In genomic region chr7:98240961-98241673, GRCh38 we compare ENCODE assay signal across 8 cellular contexts. TPM values are rescaled to one million over a fixed set of nuclear protein-coding genes. Genes with fewer than 3 reads are reported as not detected.
A peak's percentile ranks its signal among the peaks of the same experiment; 100 is the strongest.
DNase-seq lines count a peak whose midpoint lies in the region; ATAC-seq and TF ChIP-seq lines count a peak whose summit lies in the region.

No MANE protein-coding gene starts in this region.

- H3K4me3 ChIP-seq in dorsolateral prefrontal cortex, result no peak overlapping the region
- no peak overlapping the region for H3K4me3 ChIP-seq in mucosa of descending colon

- intact Hi-C loops in dorsolateral prefrontal cortex (cut with DNase I) (loop anchor here in 1 of 2 donors (10.0 kb wide), 3 partner anchors 66 to 216 kb away; partner anchors contain the start of gene LMTK2), mucosa of descending colon (cut with DNase I, micrococcal nuclease) (no loop called here)

- H3K9me3 ChIP-seq in mucosa of descending colon, result no peaks in the 10 kb centered on the region

- H3K4me1 ChIP-seq in mucosa of descending colon (ENCODE audit: low read depth), result no peaks in the 10 kb centered on the region

- ATAC-seq in mucosa of descending colon, result peak; percentile 73

- DNase-seq in NCI-H1092 treated with DMSO at 0.1 percent for 48 hours (lab: John Stamatoyannopoulos, UW) (peak; percentile 9), NCI-H1092 (lab: John Stamatoyannopoulos, UW) (no peak), H4 (ENCODE audit: low spot score) (peak; percentile 44), RPMI7951 (ENCODE audit: low read depth) (peak; percentile 11), dorsolateral prefrontal cortex (peak in 7 of 10 donors; percentile 24 to 65 (median 50)), mucosa of descending colon (peak in 2 of 3 donors; percentile 59), NCI-H345 (lab: John Stamatoyannopoulos, UW) (no peak), NCI-H524 treated with DMSO at 0.1 percent for 48 hours (lab: John Stamatoyannopoulos, UW) (no peak)

- TF ChIP-seq CTCF in dorsolateral prefrontal cortex (IDR thresholded peaks at IDR 0.05 in 54 of 56, conservative IDR thresholded peaks at IDR 0.05 in 2 of 56; ENCODE audit: low read depth in 1 of 56, partially characterized antibody in 56 of 56), result peak; percentile 34 to 82 (median 72)
- TF ChIP-seq CTCF in mucosa of descending colon (IDR thresholded peaks at IDR 0.05), result peak; percentile 48

- H3K27me3 ChIP-seq in dorsolateral prefrontal cortex, result no peaks in the 10 kb centered on the region

- peak overlapping the region in 1 of 59 donors; percentile 15 for H3K27ac ChIP-seq in dorsolateral prefrontal cortex

- H3K36me3 ChIP-seq in mucosa of descending colon (ENCODE audit: low read depth), result no peaks in the 10 kb centered on the region

RNA-seq across cellular contexts. Expression of gene TECPR1, which starts 10.9 kb away (rescaled TPM):
- total RNA-seq in H4 (2014; rRNA removed; shearing (Covaris generic)), result 10.8 and 24.5 TPM in 2 replicates
- total RNA-seq in RPMI7951 (2014; rRNA removed; shearing (Covaris generic)), result 7.1 and 7.4 TPM in 2 replicates
- 100 to 1,000 TPM in 7 of 120 experiments, 10 to 100 TPM in 113; 51.1 to 113 (median 76.1) TPM for total RNA-seq in dorsolateral prefrontal cortex
- total RNA-seq in mucosa of descending colon, result 10 to 100 TPM; 37.0 to 50.5 (median 45.5) TPM

RNA-seq across cellular contexts. Expression of gene BHLHA15, which starts 29.9 kb away (rescaled TPM):
- total RNA-seq in H4 (2014; rRNA removed; shearing (Covaris generic)), result not detected in 2 replicates
- total RNA-seq in RPMI7951 (2014; rRNA removed; shearing (Covaris generic)), result 0.36 TPM in 1 of 2 replicates, not detected in the other
- total RNA-seq in dorsolateral prefrontal cortex (1 to 10 TPM in 72 of 120 experiments, under 1 TPM in 17, not detected in 31; 0.56 to 3.3 (median 1.4) TPM), mucosa of descending colon (1 to 10 TPM in 2 of 3 donors, not detected in 1; 1.3 to 2.8 TPM)

RNA-seq across cellular contexts. Expression of gene BRI3, which starts 40.4 kb away (rescaled TPM):
- total RNA-seq in H4 (2014; rRNA removed; shearing (Covaris generic)), result 53.6 and 68.3 TPM in 2 replicates
- total RNA-seq in RPMI7951 (2014; rRNA removed; shearing (Covaris generic)), result 74.1 and 76.9 TPM in 2 replicates
- 100 to 1,000 TPM in 11 of 120 experiments, 10 to 100 TPM in 109; 62.3 to 111 (median 85.4) TPM for total RNA-seq in dorsolateral prefrontal cortex
- 100 to 1,000 TPM; 186 to 205 (median 202) TPM for total RNA-seq in mucosa of descending colon

Comparison
In these comparisons a context has a peak if more than half of its experiments do, and no peak if none do; other contexts are left out.
1. DNase-seq: peak in NCI-H1092 treated with DMSO at 0.1 percent for 48 hours (single experiment), H4 (single experiment), RPMI7951 (single experiment), dorsolateral prefrontal cortex (7 of 10) and mucosa of descending colon (2 of 3); none in NCI-H1092 (single experiment), NCI-H345 (single experiment) and NCI-H524 treated with DMSO at 0.1 percent for 48 hours (single experiment).